ENCODE assay signal across 16 cellular contexts in the genomic region with DNA sequence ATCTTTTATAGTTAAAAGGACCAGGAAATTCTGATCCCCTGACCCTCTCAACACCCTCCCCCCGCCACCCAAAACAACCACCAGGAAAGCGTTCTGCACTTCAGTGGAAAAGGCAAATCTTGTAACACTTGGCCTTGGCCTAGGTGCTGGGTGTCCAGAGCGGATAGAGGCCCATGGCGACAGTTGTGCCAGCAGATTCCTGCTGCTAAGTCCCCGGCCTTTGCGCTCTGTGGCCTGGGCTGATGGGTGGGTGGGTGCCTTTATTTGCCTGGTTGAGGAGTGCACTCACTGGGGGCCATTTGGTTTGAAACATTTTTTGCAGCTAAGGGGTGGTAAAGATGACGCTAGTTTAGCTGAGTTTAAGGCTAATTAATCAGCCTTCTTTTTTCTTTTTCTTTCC.
A peak's percentile ranks its signal among the peaks of the same experiment; 100 is the strongest.
DNase-seq lines count a peak whose midpoint lies in the region; ATAC-seq and TF ChIP-seq lines count a peak whose summit lies in the region.
"Had no signal": no experiment of that assay in that cellular context is flagged by ENCODE, and none has a peak within 500 bp of the region (broad histone marks: within the 10 kb centered on the region; RNA-seq: fewer than 3 reads in every experiment).

No MANE protein-coding gene starts in this region.

- H2AK9ac ChIP-seq in IMR-90 (replicated peaks; ENCODE audit: low read depth, low read length, poor library complexity) = no peak overlapping the region

- H2BK15ac ChIP-seq in IMR-90 (ENCODE audit: low read depth, low read length) = 0 out of 3 replicates have a peak overlapping the region, but pooled peaks have one; percentile 25

- BruUV-seq in IMR-90 (replicated peaks; lab: Mats Ljungman, UMichigan) = no TSS peak

- peak overlapping the region; percentile 73; the same call in 1 of the 2 replicates for H2AK5ac ChIP-seq in IMR-90 (ENCODE audit: low read depth, low read length)

- no peak overlapping the region for H3K56ac ChIP-seq in IMR-90 (ENCODE audit: extremely low read depth, insufficient read depth, low read length)

- H2BK120ac ChIP-seq in IMR-90 (ENCODE audit: low read depth, low read length) = no peak overlapping the region

- dilution Hi-C loops in IMR-90 (cut with HindIII; ENCODE audit: low sequenced_read_pairs, unreplicated experiment) = no loop called here

- H4K91ac ChIP-seq in IMR-90 (ENCODE audit: insufficient read depth, low read depth, low read length) = peak overlapping the region; percentile 13

- H3K9me3 ChIP-seq in IMR-90 (ENCODE audit: control insufficient read depth, insufficient read depth, low read length) (no peaks in the 10 kb centered on the region), suprapubic skin (no peaks in the 10 kb centered on the region)
- H3K9me3 ChIP-seq: left ventricle myocardium inferior had no signal

- peak overlapping the region; percentile 12 for H2BK5ac ChIP-seq in IMR-90 (ENCODE audit: low read depth, low read length, poor library complexity, severe bottlenecking)

- H3K4me2 ChIP-seq in IMR-90 (ENCODE audit: low read depth, low read length) = no peak overlapping the region
- H3K4me2 ChIP-seq: BLaER1 had no signal

- H3K79me1 ChIP-seq in IMR-90 (ENCODE audit: low read depth in 1 of 2, low read length in 2 of 2) = no peaks in the 10 kb centered on the region

- TF ChIP-seq RAD21 in IMR-90 (IDR thresholded peaks at IDR 0.05; ENCODE audit: low read length) = no peak

- peak overlapping the region; percentile 53; the same call in 1 of the 2 replicates for H2BK20ac ChIP-seq in IMR-90 (ENCODE audit: low read depth, low read length)

- no peak for DNase-seq in IMR-90
- DNase-seq in immature natural killer cell = no peak
- no peak for DNase-seq in suprapubic skin (ENCODE audit: low spot score in 2 of 2)
- no peak for DNase-seq in HFFc6
- DNase-seq in NCI-H1694 treated with DMSO at 0.1 percent for 48 hours (lab: John Stamatoyannopoulos, UW) = no peak
- no peak for DNase-seq in stimulated activated naive CD8-positive, alpha-beta T cell treated with anti-CD3 and anti-CD28 coated beads, Interleukin-15, Interleukin-2, amounts not matched to agents 100 U/mL and 50 U/mL, for 24 hours
- DNase-seq: activated B cell treated with CpG ODN at 0.5 μM for 24 hours; activated gamma-delta T cell; activated naive CD8-positive, alpha-beta T cell treated with anti-CD3 and anti-CD28 coated beads, Interleukin-2, amount 10 ng/mL, durations not matched to agents 7 days and 5 days; cortex of kidney; left ventricle myocardium inferior; NCI-H1048; NCI-H446 treated with DMSO at 0.1 percent for 48 hours had no signal

- POLR2A ChIA-PET in IMR-90 (lab: Charles Lee; ENCODE audit: unreplicated experiment) = no interaction called here

- H3K14ac ChIP-seq in IMR-90 (replicated peaks; ENCODE audit: low read depth, low read length) = no peak overlapping the region; the same call in 1 of the 2 replicates

- no peak for TF ChIP-seq POLR2A in IMR-90 (IDR thresholded peaks at IDR 0.05; ENCODE audit: low read depth, low read length)
- TF ChIP-seq POLR2A in suprapubic skin (IDR thresholded peaks at IDR 0.05) = no peak

- CTCF ChIA-PET in IMR-90 (lab: Yijun Ruan, JAX) = interaction anchor here (0.6 kb wide), 1 partner anchor 58 kb away, joined by 7 read pairs; no protein-coding TSS in a partner anchor

- in situ Hi-C loops in IMR-90 (cut with MboI; ENCODE audit: low sequenced_read_pairs) = no loop called here

- H3K23ac ChIP-seq in IMR-90 (ENCODE audit: low read depth, low read length) = no peak overlapping the region

- no peak overlapping the region for H3K9ac ChIP-seq in IMR-90 (ENCODE audit: low read depth, low read length)
- H3K9ac ChIP-seq: BLaER1 had no signal

- intact Hi-C loops in IMR-90 (cut with micrococcal nuclease) = no loop called here

- no peak overlapping the region for H3K4me3 Mint-ChIP-seq in activated T-helper 17 cell treated with anti-CD3 and anti-CD28 coated beads, Interleukin-2, amount 50 U/mL, for 72 hours
- H3K4me3 Mint-ChIP-seq in immature natural killer cell (peak overlapping the region in 3 of 5 donors; percentile 10 to 65 (median 25)), HFFc6 (no peak overlapping the region)
- H3K4me3 Mint-ChIP-seq: activated B cell treated with CpG ODN at 0.5 μM for 24 hours had no signal

- no peaks in the 10 kb centered on the region for H4K20me1 ChIP-seq in IMR-90 (ENCODE audit: insufficient read depth, low read length)
- H4K20me1 ChIP-seq: BLaER1 had no signal

- H3K4me3 ChIP-seq in IMR-90 (ENCODE audit: insufficient read depth, low read depth, low read length) = no peak overlapping the region
- no peak overlapping the region for H3K4me3 ChIP-seq in suprapubic skin
- H3K4me3 ChIP-seq: BLaER1, left ventricle myocardium inferior had no signal

- peak overlapping the region; percentile 29; the same call in 1 of the 2 replicates for H3K4ac ChIP-seq in IMR-90 (ENCODE audit: low read depth, low read length)

- H2AFZ ChIP-seq in IMR-90 (replicated peaks; ENCODE audit: low read length, poor library complexity) = no peak overlapping the region

- no peaks in the 10 kb centered on the region for H3K36me3 Mint-ChIP-seq in activated T-helper 17 cell treated with anti-CD3 and anti-CD28 coated beads, Interleukin-2, amount 50 U/mL, for 72 hours (ENCODE audit: low read depth)
- peaks cover 0 to 5% (median 0%) of the 10 kb centered on the region in 3 donors for H3K36me3 Mint-ChIP-seq in immature natural killer cell
- peaks cover 10% of the 10 kb centered on the region for H3K36me3 Mint-ChIP-seq in HFFc6 (ENCODE audit: low read depth)
- H3K36me3 Mint-ChIP-seq: stimulated activated effector memory CD8-positive, alpha-beta T cell treated with anti-CD3 and anti-CD28 coated beads, Interleukin-12 subunit alpha, Interleukin-12 subunit beta, amount 100 ng/mL, for 72 hours had no signal

- ATAC-seq in IMR-90 (ENCODE audit: low read depth) = no peak
- no peak for ATAC-seq in activated T-helper 17 cell treated with anti-CD3 and anti-CD28 coated beads, Interleukin-2, amount 50 U/mL, for 72 hours (replicated peaks)
- ATAC-seq in stimulated activated naive CD8-positive, alpha-beta T cell treated with anti-CD3 and anti-CD28 coated beads, Interleukin-15, Interleukin-2, amounts not matched to agents 100 U/mL and 50 U/mL, for 24 hours = no peak

- H3K4me1 ChIP-seq in IMR-90 (ENCODE audit: control insufficient read depth, insufficient read depth, low read length) (peaks cover 3% of the 10 kb centered on the region), suprapubic skin (peaks cover 3% of the 10 kb centered on the region)
- H3K4me1 ChIP-seq: left ventricle myocardium inferior had no signal

- WGBS in IMR-90 (ENCODE audit: extremely low coverage in 2 of 2, insufficient read length in 1 of 2), 2 experiments = no CpG with 5 or more reads among the region's 7 CpGs
- WGBS in suprapubic skin = 96% methylated on average over 7 of the region's 7 CpGs

- H3K9me1 ChIP-seq in IMR-90 (ENCODE audit: insufficient read depth, low read length) = peaks cover 3% of the 10 kb centered on the region; the same call in 1 of the 2 replicates

- H3K36me3 ChIP-seq in IMR-90 (ENCODE audit: control insufficient read depth, insufficient read depth, low read length) (no peaks in the 10 kb centered on the region), suprapubic skin (no peaks in the 10 kb centered on the region)
- H3K36me3 ChIP-seq: BLaER1, left ventricle myocardium inferior had no signal

- H4K8ac ChIP-seq in IMR-90 (ENCODE audit: low read depth in 2 of 2, low read length in 2 of 2) = peak overlapping the region in 1 of 2 experiments; percentile 34; a peak in 1 of 4 replicates

- peak overlapping the region; percentile 96 for H3K27ac Mint-ChIP-seq in activated T-helper 17 cell treated with anti-CD3 and anti-CD28 coated beads, Interleukin-2, amount 50 U/mL, for 72 hours
- peak overlapping the region in 5 of 6 donors; percentile 20 to 99 (median 96) for H3K27ac Mint-ChIP-seq in immature natural killer cell
- no peak overlapping the region for H3K27ac Mint-ChIP-seq in HFFc6
- H3K27ac Mint-ChIP-seq: activated B cell treated with CpG ODN at 0.5 μM for 24 hours had no signal

- no peak overlapping the region for H4K5ac ChIP-seq in IMR-90 (ENCODE audit: low read depth, low read length)

- no peak for TF ChIP-seq EP300 in suprapubic skin (IDR thresholded peaks at IDR 0.05)

- peaks cover 19% of the 10 kb centered on the region for H3K4me1 Mint-ChIP-seq in activated T-helper 17 cell treated with anti-CD3 and anti-CD28 coated beads, Interleukin-2, amount 50 U/mL, for 72 hours
- H3K4me1 Mint-ChIP-seq in immature natural killer cell (peaks cover 40 to 46% of the 10 kb centered on the region in 2 donors), HFFc6 (ENCODE audit: low read depth) (peaks cover 6% of the 10 kb centered on the region; the same call in 1 of the 2 replicates)
- H3K4me1 Mint-ChIP-seq: activated B cell treated with CpG ODN at 0.5 μM for 24 hours had no signal

- TF ChIP-seq CTCF in IMR-90 (conservative IDR thresholded peaks at IDR 0.05; ENCODE audit: low read depth, low read length) (no peak), suprapubic skin (IDR thresholded peaks at IDR 0.05) (no peak), HFFc6 (IDR thresholded peaks at IDR 0.05) (no peak)

- H3K9me3 Mint-ChIP-seq in activated T-helper 17 cell treated with anti-CD3 and anti-CD28 coated beads, Interleukin-2, amount 50 U/mL, for 72 hours = peaks cover 4% of the 10 kb centered on the region
- peaks cover 0 to 9% (median 6%) of the 10 kb centered on the region in 6 donors for H3K9me3 Mint-ChIP-seq in immature natural killer cell
- peaks cover 12% of the 10 kb centered on the region for H3K9me3 Mint-ChIP-seq in HFFc6
- H3K9me3 Mint-ChIP-seq: activated B cell treated with CpG ODN at 0.5 μM for 24 hours; stimulated activated effector memory CD8-positive, alpha-beta T cell treated with anti-CD3 and anti-CD28 coated beads, Interleukin-12 subunit alpha, Interleukin-12 subunit beta, amount 100 ng/mL, for 72 hours had no signal

- no peaks in the 10 kb centered on the region for H3K27me3 Mint-ChIP-seq in activated T-helper 17 cell treated with anti-CD3 and anti-CD28 coated beads, Interleukin-2, amount 50 U/mL, for 72 hours
- H3K27me3 Mint-ChIP-seq in immature natural killer cell (ENCODE audit: low read depth in 3 of 3) (peaks cover 17 to 25% (median 19%) of the 10 kb centered on the region in 3 donors), HFFc6 (ENCODE audit: insufficient read depth) (peaks cover 21% of the 10 kb centered on the region)

- no peaks in the 10 kb centered on the region for H3K27me3 ChIP-seq in IMR-90 (ENCODE audit: control insufficient read depth, insufficient read depth, low read length)
- H3K27me3 ChIP-seq in suprapubic skin = no peaks in the 10 kb centered on the region
- H3K27me3 ChIP-seq: BLaER1 had no signal

- H3K18ac ChIP-seq in IMR-90 (ENCODE audit: low read depth, low read length) = no peak overlapping the region; the same call in none of the 2 replicates

- H3K27ac ChIP-seq in IMR-90 (ENCODE audit: insufficient read depth, low read length) (no peak overlapping the region), suprapubic skin (peak overlapping the region; percentile 19)
- H3K27ac ChIP-seq: BLaER1, left ventricle myocardium inferior had no signal

TF ChIP-seq in IMR-90, 13 proteins besides CTCF, POLR2A, EP300 and RAD21 (continues in another document):
- TF ChIP-seq MAZ (IDR thresholded peaks at IDR 0.05; ENCODE audit: borderline replicate concordance, low read depth, low read length) = no peak
- no peak for TF ChIP-seq BHLHE40 (IDR thresholded peaks at IDR 0.05; ENCODE audit: low read depth, low read length)
- TF ChIP-seq MAFK (IDR thresholded peaks at IDR 0.05; ENCODE audit: low read depth, low read length) = no peak

Comparison
In these comparisons a context has a peak if more than half of its experiments do, and no peak if none do; other contexts are left out.
1. H3K4me3 Mint-ChIP-seq: peak in immature natural killer cell (3 of 5); none in activated T-helper 17 cell treated with anti-CD3 and anti-CD28 coated beads, Interleukin-2, amount 50 U/mL, for 72 hours (single experiment) and HFFc6 (single experiment).